ENCODE assay signal across 27 cellular contexts in the genomic region with DNA sequence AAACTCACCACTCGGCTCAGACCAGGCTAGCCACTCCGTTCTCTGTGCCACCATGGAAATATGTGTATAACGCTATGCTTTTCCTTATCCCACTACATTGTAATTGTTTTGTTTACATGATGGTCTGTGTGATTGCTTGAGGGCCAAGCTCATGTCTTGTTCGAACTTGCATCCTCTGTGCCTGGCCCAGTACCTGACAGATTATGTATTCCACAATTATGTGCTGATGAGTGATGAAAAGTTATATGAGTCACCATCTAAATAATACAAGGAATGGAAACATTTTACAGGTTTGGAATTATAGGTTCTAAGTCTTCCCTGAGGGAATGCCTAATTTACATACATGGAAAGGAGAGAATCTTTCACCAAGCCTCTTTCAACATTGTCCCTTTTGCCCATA.
DNase-seq lines count a peak whose midpoint lies in the region; ATAC-seq, FAIRE-seq and TF ChIP-seq lines count a peak whose summit lies in the region.
"Had no signal": no experiment of that assay in that cellular context is flagged by ENCODE, and none has a peak within 500 bp of the region (broad histone marks: within the 10 kb centered on the region; RNA-seq: fewer than 3 reads in every experiment).

No MANE protein-coding gene starts in this region.

- peak; percentile 92 for ATAC-seq in esophagus mucosa
- no peak for ATAC-seq in activated T-cell treated with anti-CD3 and anti-CD28 coated beads, Interleukin-2, amount 50 U/mL, for 72 hours (replicated peaks in 1 of 2)
- ATAC-seq: A549 had no signal

- H3K9me3 Mint-ChIP-seq in activated T-cell treated with anti-CD3 and anti-CD28 coated beads, Interleukin-2, amount 50 U/mL, for 72 hours, result peaks cover 5 to 8% of the 10 kb centered on the region in 2 donors

- no peaks in the 10 kb centered on the region for H3K4me1 ChIP-seq in effector memory CD4-positive, alpha-beta T cell (ENCODE audit: control insufficient read depth, insufficient read depth, low read length, poor library complexity, severe bottlenecking)
- H3K4me1 ChIP-seq: A549; BE2C; BLaER1 treated with 17β-estradiol and CSF1 and Interleukin-3, amounts not matched to agents 10 nM and 100 nM; HAP-1 had no signal

- no peak overlapping the region for H3K27ac Mint-ChIP-seq in activated T-cell treated with anti-CD3 and anti-CD28 coated beads, Interleukin-2, amount 50 U/mL, for 72 hours
- H3K27ac Mint-ChIP-seq: CD14-positive monocyte; CD4-positive, alpha-beta T cell; CD8-positive, alpha-beta memory T cell; HFFc6 had no signal

- peaks cover 0 to 6% of the 10 kb centered on the region in 2 donors for H3K36me3 Mint-ChIP-seq in activated T-cell treated with anti-CD3 and anti-CD28 coated beads, Interleukin-2, amount 50 U/mL, for 72 hours (ENCODE audit: insufficient read depth in 2 of 2)
- H3K36me3 Mint-ChIP-seq: CD14-positive monocyte had no signal

- FAIRE-seq in bronchial epithelial cell (lab: Jason Lieb, UNC), result peak; percentile 95
- FAIRE-seq: A549, D721Med, GM12891, GM18507, H54 had no signal

- CTCF ChIA-PET in RWPE1 (lab: Yijun Ruan, JAX), result interaction anchor here (0.6 kb wide), 2 partner anchors 9 to 1768 kb away, joined by 3 to 4 read pairs; no protein-coding TSS in a partner anchor

- DNase-seq in HPDE6-E6E7 (ENCODE audit: extremely low spot score), result peak; percentile 65
- peak; percentile 75 for DNase-seq in RWPE1 (ENCODE audit: low spot score)
- DNase-seq in bronchial epithelial cell (ENCODE audit: low read depth), result peak; percentile 98
- no peak for DNase-seq in DMS79 (lab: John Stamatoyannopoulos, UW)
- no peak for DNase-seq in effector memory CD4-positive, alpha-beta T cell
- no peak for DNase-seq in activated T-cell treated with anti-CD3 and anti-CD28 coated beads, Interleukin-2, amount 50 U/mL, for 72 hours
- no peak for DNase-seq in NCI-H2029 (lab: John Stamatoyannopoulos, UW)
- DNase-seq: 8988T; ACHN; AML-193; BE2C; CD4-positive, alpha-beta T cell; CD8-positive, alpha-beta memory T cell; DMS 273 treated with DMSO at 0.1 percent for 48 hours; DMS79 treated with DMSO at 0.1 percent for 48 hours; GF-D8; GOT3; HFFc6 had no signal

- H3K27ac ChIP-seq in RWPE1, result no peak overlapping the region
- no peak overlapping the region for H3K27ac ChIP-seq in effector memory CD4-positive, alpha-beta T cell (ENCODE audit: insufficient read depth, low read length, poor library complexity, severe bottlenecking)
- H3K27ac ChIP-seq: A549; BLaER1 treated with 17β-estradiol and CSF1 and Interleukin-3, amounts not matched to agents 10 nM and 100 nM had no signal

- H3K4me3 ChIP-seq in bronchial epithelial cell (ENCODE audit: low read depth, low read length), result no peak overlapping the region
- H3K4me3 ChIP-seq in effector memory CD4-positive, alpha-beta T cell (ENCODE audit: insufficient read depth, low read depth, low read length, poor library complexity, severe bottlenecking), result no peak overlapping the region
- H3K4me3 ChIP-seq: A549; BLaER1 treated with 17β-estradiol and CSF1 and Interleukin-3, amounts not matched to agents 10 nM and 100 nM; HAP-1 had no signal

- H3K36me3 ChIP-seq in bronchial epithelial cell (ENCODE audit: control insufficient read depth, insufficient read depth, low read length), result no peaks in the 10 kb centered on the region
- no peaks in the 10 kb centered on the region for H3K36me3 ChIP-seq in effector memory CD4-positive, alpha-beta T cell (ENCODE audit: control insufficient read depth, insufficient read depth, low read length)
- H3K36me3 ChIP-seq: BE2C; BLaER1 treated with 17β-estradiol and CSF1 and Interleukin-3, amounts not matched to agents 10 nM and 100 nM; HAP-1 had no signal

- no peaks in the 10 kb centered on the region for H3K9me3 ChIP-seq in effector memory CD4-positive, alpha-beta T cell (ENCODE audit: control insufficient read depth, low read length)
- H3K9me3 ChIP-seq: A549, BE2C, HAP-1 had no signal

- no peak overlapping the region for H3K4me3 Mint-ChIP-seq in activated T-cell treated with anti-CD3 and anti-CD28 coated beads, Interleukin-2, amount 50 U/mL, for 72 hours
- H3K4me3 Mint-ChIP-seq: CD14-positive monocyte; CD4-positive, alpha-beta T cell; CD8-positive, alpha-beta memory T cell; HFFc6 had no signal

- TF ChIP-seq CTCF in RWPE1 (conservative IDR thresholded peaks at IDR 0.05; ENCODE audit: low read depth) (no peak), bronchial epithelial cell (IDR thresholded peaks at IDR 0.05; ENCODE audit: insufficient read depth, low read length, severe bottlenecking) (no peak)

- POLR2A ChIA-PET in RWPE1 (lab: Yijun Ruan, JAX; ENCODE audit: low non-redundant PET), result no interaction called here

- H3K4me1 Mint-ChIP-seq in activated T-cell treated with anti-CD3 and anti-CD28 coated beads, Interleukin-2, amount 50 U/mL, for 72 hours (ENCODE audit: low read depth), result no peaks in the 10 kb centered on the region
- H3K4me1 Mint-ChIP-seq: CD14-positive monocyte; CD8-positive, alpha-beta memory T cell had no signal

- peaks cover 6% of the 10 kb centered on the region for H3K27me3 Mint-ChIP-seq in activated T-cell treated with anti-CD3 and anti-CD28 coated beads, Interleukin-2, amount 50 U/mL, for 72 hours (ENCODE audit: low read depth)

- no peaks in the 10 kb centered on the region for H3K27me3 ChIP-seq in bronchial epithelial cell (ENCODE audit: control insufficient read depth, insufficient read depth, low read length)
- H3K27me3 ChIP-seq in effector memory CD4-positive, alpha-beta T cell (replicated peaks; ENCODE audit: control insufficient read depth, insufficient read depth, low read length, poor library complexity, severe bottlenecking), result no peaks in the 10 kb centered on the region
- H3K27me3 ChIP-seq: BE2C; BLaER1 treated with 17β-estradiol and CSF1 and Interleukin-3, amounts not matched to agents 10 nM and 100 nM had no signal

Comparison
In these comparisons a context has a peak if more than half of its experiments do, and no peak if none do; other contexts are left out.
1. DNase-seq: peak in HPDE6-E6E7 (single experiment), RWPE1 (single experiment) and bronchial epithelial cell (single experiment); none in DMS79 (single experiment), effector memory CD4-positive, alpha-beta T cell (0 of 3), activated T-cell treated with anti-CD3 and anti-CD28 coated beads, Interleukin-2, amount 50 U/mL, for 72 hours (0 of 2) and NCI-H2029 (single experiment).